In genomic region chr9:73133042-73133651, GRCh38 we compare ENCODE assay signal across 8 cellular contexts. TPM values are rescaled to one million over a fixed set of nuclear protein-coding genes. Genes with fewer than 3 reads are reported as not detected.
DNase-seq lines count a peak whose midpoint lies in the region; ATAC-seq and TF ChIP-seq lines count a peak whose summit lies in the region.

No MANE protein-coding gene starts in this region.

- H3K4me3 Mint-ChIP-seq in CD8-positive, alpha-beta T cell: peak overlapping the region; percentile 87
- H3K4me3 Mint-ChIP-seq in MCF 10A (ENCODE audit: unreplicated experiment) (peak overlapping the region; percentile 76), progenitor cell of endocrine pancreas (ENCODE audit: low read depth) (no peak overlapping the region)
- H3K4me3 Mint-ChIP-seq in natural killer cell treated with Interleukin-12 subunit alpha and Interleukin-12 subunit beta and Interleukin-15 and Interleukin-18, amount 100 ng/mL, for 72 hours: peak overlapping the region; percentile 87

- H3K27ac Mint-ChIP-seq in CD8-positive, alpha-beta T cell: peak overlapping the region; percentile 95
- peak overlapping the region; percentile 97 for H3K27ac Mint-ChIP-seq in MCF 10A (ENCODE audit: low read depth, unreplicated experiment)
- peak overlapping the region; percentile 90 to 94 for H3K27ac Mint-ChIP-seq in natural killer cell treated with Interleukin-12 subunit alpha and Interleukin-12 subunit beta and Interleukin-15 and Interleukin-18, amount 100 ng/mL, for 72 hours
- H3K27ac Mint-ChIP-seq in progenitor cell of endocrine pancreas: no peak overlapping the region

- CTCF ChIA-PET in CD8-positive, alpha-beta T cell (lab: Charles Lee): interaction anchor here (0.7 to 1.7 kb wide), 5 partner anchors 12 to 26 kb away, joined by 3 to 6 read pairs (median 4); no protein-coding TSS in a partner anchor
- CTCF ChIA-PET in MCF 10A (lab: Yijun Ruan, JAX): interaction anchor here (0.6 to 3.6 kb wide), 6 partner anchors 11 to 51 kb away, joined by 3 to 23 read pairs (median 4); no protein-coding TSS in a partner anchor

- DNase-seq in CD8-positive, alpha-beta T cell: no peak
- DNase-seq in MG63 (no peak), MCF 10A (ENCODE audit: unreplicated experiment) (no peak), BE2C (no peak), GM19238 (ENCODE audit: insufficient read length, low spot score) (no peak), islet precursor cell (no peak), progenitor cell of endocrine pancreas (ENCODE audit: low spot score, unreplicated experiment) (no peak)
- no peak for DNase-seq in natural killer cell treated with Interleukin-12 subunit alpha and Interleukin-12 subunit beta and Interleukin-15 and Interleukin-18, amount 100 ng/mL, for 72 hours (ENCODE audit: low spot score)

- peak overlapping the region; percentile 65 for H3K4me3 ChIP-seq in CD8-positive, alpha-beta T cell (ENCODE audit: low read depth, low read length)
- H3K4me3 ChIP-seq in MG63: peak overlapping the region; percentile 55
- no peak overlapping the region for H3K4me3 ChIP-seq in BE2C (ENCODE audit: low read depth, low read length)

- no TSS peak for BruUV-seq in MCF 10A (replicated peaks; lab: Mats Ljungman, UMichigan)

- POLR2A ChIA-PET in CD8-positive, alpha-beta T cell (lab: Charles Lee): interaction anchor here (0.7 to 1.8 kb wide), 5 partner anchors 16 to 768 kb away, joined by 3 to 10 read pairs (median 5); partner anchors contain the start of gene ZFAND5
- POLR2A ChIA-PET in MCF 10A (lab: Yijun Ruan, JAX): interaction anchor here (0.6 to 7.3 kb wide), 23 partner anchors 13 to 1222 kb away, joined by 3 to 241 read pairs (median 5); partner anchors contain the start of genes ABHD17B, ANXA1, C9orf85 and ZFAND5

- H3K4me1 Mint-ChIP-seq in CD8-positive, alpha-beta T cell (ENCODE audit: low read depth): peaks cover 25% of the 10 kb centered on the region
- H3K4me1 Mint-ChIP-seq in MCF 10A (ENCODE audit: insufficient read depth, unreplicated experiment) (peaks cover 40% of the 10 kb centered on the region), progenitor cell of endocrine pancreas (ENCODE audit: low read depth) (peaks cover 8% of the 10 kb centered on the region)
- H3K4me1 Mint-ChIP-seq in natural killer cell treated with Interleukin-12 subunit alpha and Interleukin-12 subunit beta and Interleukin-15 and Interleukin-18, amount 100 ng/mL, for 72 hours (ENCODE audit: low read depth in 2 of 2): peaks cover 12 to 34% of the 10 kb centered on the region in 2 donors

- peaks cover 7% of the 10 kb centered on the region for H3K4me1 ChIP-seq in CD8-positive, alpha-beta T cell (ENCODE audit: insufficient read depth, low read length)
- H3K4me1 ChIP-seq in BE2C: no peaks in the 10 kb centered on the region

- H3K27me3 Mint-ChIP-seq in CD8-positive, alpha-beta T cell (ENCODE audit: low read depth): no peaks in the 10 kb centered on the region
- H3K27me3 Mint-ChIP-seq in MCF 10A (ENCODE audit: insufficient read depth, unreplicated experiment): no peaks in the 10 kb centered on the region
- H3K27me3 Mint-ChIP-seq in natural killer cell treated with Interleukin-12 subunit alpha and Interleukin-12 subunit beta and Interleukin-15 and Interleukin-18, amount 100 ng/mL, for 72 hours: no peaks in the 10 kb centered on the region
- peaks cover 71% of the 10 kb centered on the region for H3K27me3 Mint-ChIP-seq in progenitor cell of endocrine pancreas

- no peaks in the 10 kb centered on the region for H3K9me3 ChIP-seq in CD8-positive, alpha-beta T cell (ENCODE audit: low read length)
- H3K9me3 ChIP-seq in MG63 (no peaks in the 10 kb centered on the region), BE2C (no peaks in the 10 kb centered on the region)

- intact Hi-C loops in CD8-positive, alpha-beta T cell (cut with DNase I, micrococcal nuclease): loop anchor here (5.0 to 10.0 kb wide), 4 partner anchors 606 to 1954 kb away; partner anchors contain the start of genes CARNMT1 (in 1 of the 2), NMRK1 (in 1 of the 2), OSTF1 (in 1 of the 2) and ZFAND5 (in 1 of the 2)
- intact Hi-C loops in MCF 10A (cut with micrococcal nuclease): loop anchor here (2.0 kb wide), 1 partner anchor 14 kb away; no protein-coding TSS in a partner anchor

- no peaks in the 10 kb centered on the region for H3K36me3 ChIP-seq in CD8-positive, alpha-beta T cell (ENCODE audit: insufficient read depth, low read length)
- H3K36me3 ChIP-seq in MG63: no peaks in the 10 kb centered on the region
- H3K36me3 ChIP-seq in BE2C: no peaks in the 10 kb centered on the region

- peaks cover 4% of the 10 kb centered on the region for H3K36me3 Mint-ChIP-seq in CD8-positive, alpha-beta T cell
- H3K36me3 Mint-ChIP-seq in MCF 10A (ENCODE audit: insufficient read depth, unreplicated experiment): peaks cover 6% of the 10 kb centered on the region
- no peaks in the 10 kb centered on the region for H3K36me3 Mint-ChIP-seq in natural killer cell treated with Interleukin-12 subunit alpha and Interleukin-12 subunit beta and Interleukin-15 and Interleukin-18, amount 100 ng/mL, for 72 hours
- no peaks in the 10 kb centered on the region for H3K36me3 Mint-ChIP-seq in progenitor cell of endocrine pancreas (ENCODE audit: insufficient read depth)

- TF ChIP-seq CTCF in CD8-positive, alpha-beta T cell (IDR thresholded peaks at IDR 0.05): no peak
- TF ChIP-seq CTCF in MCF 10A (IDR thresholded peaks at IDR 0.05; ENCODE audit: unreplicated experiment): no peak
- TF ChIP-seq CTCF in BE2C (IDR thresholded peaks at IDR 0.05; ENCODE audit: low read depth, low read length): no peak
- TF ChIP-seq CTCF in progenitor cell of endocrine pancreas (IDR thresholded peaks at IDR 0.05; ENCODE audit: unreplicated experiment): no peak

- no peak for ATAC-seq in CD8-positive, alpha-beta T cell
- ATAC-seq in natural killer cell treated with Interleukin-12 subunit alpha and Interleukin-12 subunit beta and Interleukin-15 and Interleukin-18, amount 100 ng/mL, for 72 hours: no peak

- no peaks in the 10 kb centered on the region for H3K9me3 Mint-ChIP-seq in CD8-positive, alpha-beta T cell
- H3K9me3 Mint-ChIP-seq in MCF 10A (ENCODE audit: unreplicated experiment) (no peaks in the 10 kb centered on the region), progenitor cell of endocrine pancreas (ENCODE audit: low read depth) (no peaks in the 10 kb centered on the region)
- H3K9me3 Mint-ChIP-seq in natural killer cell treated with Interleukin-12 subunit alpha and Interleukin-12 subunit beta and Interleukin-15 and Interleukin-18, amount 100 ng/mL, for 72 hours: no peaks in the 10 kb centered on the region

- peak overlapping the region; percentile 94 for H3K27ac ChIP-seq in CD8-positive, alpha-beta T cell (ENCODE audit: low read depth, low read length)

- no peaks in the 10 kb centered on the region for H3K27me3 ChIP-seq in CD8-positive, alpha-beta T cell (ENCODE audit: insufficient read depth, low read length)
- H3K27me3 ChIP-seq in MG63: no peaks in the 10 kb centered on the region
- no peaks in the 10 kb centered on the region for H3K27me3 ChIP-seq in BE2C

RNA-seq across cellular contexts. Expression of gene ANXA1, which starts 18.5 kb away (rescaled TPM):
- total RNA-seq in CD8-positive, alpha-beta T cell: 100 to 1,000 TPM; 163 to 167 TPM
- total RNA-seq in MG63 (2014; rRNA removed; shearing (Covaris generic); ENCODE audit: low replicate concordance): 531 and 667 TPM in 2 replicates
- total RNA-seq in MCF 10A (2022) (731 and 810 TPM in 2 replicates), progenitor cell of endocrine pancreas (1.1 and 3.1 TPM in 2 replicates)
- 10 to 100 TPM; 26.4 to 37.0 TPM for total RNA-seq in natural killer cell treated with Interleukin-12 subunit alpha and Interleukin-12 subunit beta and Interleukin-15 and Interleukin-18, amount 100 ng/mL, for 72 hours
- polyA plus RNA-seq in BE2C (2012; ENCODE audit: insufficient read depth, insufficient read length, low read depth): not detected
